8 cellular contexts compared by ENCODE assay signal in the genomic region with DNA sequence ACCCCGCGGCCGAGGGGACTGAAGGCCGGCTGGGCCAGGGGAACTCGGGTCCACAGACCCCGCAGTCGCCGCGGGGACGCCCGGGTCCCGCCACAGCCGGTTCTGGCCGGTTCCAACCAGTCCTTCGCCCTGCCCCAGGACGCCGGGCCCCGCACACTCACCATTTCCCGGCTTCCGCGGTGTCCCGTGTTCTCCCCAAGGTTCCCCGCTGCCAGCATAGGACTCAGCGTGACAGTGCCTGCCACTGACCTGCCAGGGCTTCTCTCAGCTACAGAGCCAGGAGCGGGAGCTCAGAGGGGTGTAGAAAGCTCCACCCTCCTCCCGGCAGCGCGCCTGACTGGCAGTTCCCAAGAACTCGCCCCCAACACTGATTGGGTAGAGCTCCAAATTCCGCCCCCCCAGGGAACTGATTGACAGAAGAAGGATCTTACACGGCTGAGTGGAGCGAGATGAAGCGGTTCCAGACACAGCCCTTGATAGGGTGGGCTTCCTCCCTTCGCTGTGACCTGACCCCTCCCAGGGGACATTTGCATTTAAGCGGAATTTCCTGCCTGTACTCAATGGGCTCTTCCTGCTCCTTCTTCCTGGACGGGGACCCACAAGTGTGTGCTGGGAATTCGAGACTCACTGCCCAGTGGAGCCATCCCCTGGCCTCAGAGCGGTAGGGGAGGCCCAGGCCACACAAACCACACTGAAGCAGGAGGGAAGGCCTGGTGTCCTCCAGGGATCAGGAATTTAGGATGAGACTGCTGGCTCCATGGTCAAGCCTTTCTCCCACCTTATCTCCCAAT. TPM values are rescaled to one million over a fixed set of nuclear protein-coding genes. Genes with fewer than 3 reads are reported as not detected.
DNase-seq lines count a peak whose midpoint lies in the region; ATAC-seq and TF ChIP-seq lines count a peak whose summit lies in the region.

A gene (minus strand): TSS at position 312 of the 791 bp plus-strand sequence. CDS start 2,052 bp downstream, outside the sequence.

- H3K9me3 ChIP-seq in BLaER1 = peaks cover 32% of the 10 kb centered on the region
- no peaks in the 10 kb centered on the region for H3K9me3 ChIP-seq in OCI-LY3 (ENCODE audit: insufficient read depth, low read length)
- no peaks in the 10 kb centered on the region for H3K9me3 ChIP-seq in mononuclear cell (ENCODE audit: low read depth, low read length)

- H4K20me1 ChIP-seq in BLaER1 (no peaks in the 10 kb centered on the region), OCI-LY3 (ENCODE audit: insufficient read depth, low read length) (no peaks in the 10 kb centered on the region)

- peak within 1 kb of the TSS; percentile 86 for H3K9ac ChIP-seq in BLaER1
- H3K9ac ChIP-seq in OCI-LY3 (ENCODE audit: low read length) = peak within 1 kb of the TSS; percentile 58

- DNase-seq in activated T-cell treated with anti-CD3 and anti-CD28 coated beads for 48 hours (ENCODE audit: low read depth) (peak; percentile 83), epithelial cell of prostate (ENCODE audit: low read depth, low spot score) (peak; percentile 65)
- peak; percentile 76 to 81 for DNase-seq in stimulated activated CD8-positive, alpha-beta memory T cell treated with anti-CD3 and anti-CD28 coated beads, Interleukin-2, amount 100 ng/mL, for 48 hours (ENCODE audit: low read depth in 2 of 2)

- H3K4me1 ChIP-seq in BLaER1 (peaks cover 27% of the 10 kb centered on the region), OCI-LY3 (ENCODE audit: low read length) (peaks cover 6% of the 10 kb centered on the region), mononuclear cell (ENCODE audit: insufficient read depth, low read length) (peaks cover 18% of the 10 kb centered on the region)

- peak; percentile 84 for ATAC-seq in HG03457 (IDR thresholded peaks at IDR 0.05; ENCODE audit: unreplicated experiment)

- peak; percentile 86 for TF ChIP-seq POLR2A in GM19099 (IDR thresholded peaks at IDR 0.05; ENCODE audit: extremely low read depth, insufficient read length, low read depth)

- peak within 1 kb of the TSS; percentile 90 for H2AFZ ChIP-seq in OCI-LY3 (ENCODE audit: low read depth, low read length)

- no peaks in the 10 kb centered on the region for H3K36me3 ChIP-seq in BLaER1
- H3K36me3 ChIP-seq in OCI-LY3 (replicated peaks; ENCODE audit: low read depth, low read length) = peaks cover 4% of the 10 kb centered on the region

- H3K27ac ChIP-seq in BLaER1 = peak within 1 kb of the TSS; percentile 78
- H3K27ac ChIP-seq in OCI-LY3 (ENCODE audit: low read length) = no peak within 1 kb of the TSS
- peak within 1 kb of the TSS; percentile 52 for H3K27ac ChIP-seq in epithelial cell of prostate

- peak; percentile 21; the same call in 1 of the 2 replicates for TF ChIP-seq CTCF in OCI-LY3 (IDR thresholded peaks at IDR 0.05; ENCODE audit: low read depth, low read length)

- H3K4me3 ChIP-seq in BLaER1 (peak within 1 kb of the TSS; percentile 85), OCI-LY3 (ENCODE audit: low read length) (peak within 1 kb of the TSS; percentile 84), mononuclear cell (ENCODE audit: low read length) (peak within 1 kb of the TSS; percentile 58)

- H3K4me2 ChIP-seq in BLaER1 (peak within 1 kb of the TSS; percentile 92), OCI-LY3 (ENCODE audit: low read length) (peak within 1 kb of the TSS; percentile 73)

- H3K79me2 ChIP-seq in OCI-LY3 (ENCODE audit: low read length) = no peaks in the 10 kb centered on the region

- H3K27me3 ChIP-seq in BLaER1 = no peaks in the 10 kb centered on the region
- H3K27me3 ChIP-seq in OCI-LY3 (ENCODE audit: low read depth, low read length) = no peaks in the 10 kb centered on the region
- H3K27me3 ChIP-seq in mononuclear cell (ENCODE audit: insufficient read depth, low read length) = no peaks in the 10 kb centered on the region

RNA-seq across cellular contexts. Expression of the gene that starts here (rescaled TPM):
- 1.0 TPM for total RNA-seq in mononuclear cell
